Comparison of ENCODE assay signal across 1 cellular context in the genomic region with DNA sequence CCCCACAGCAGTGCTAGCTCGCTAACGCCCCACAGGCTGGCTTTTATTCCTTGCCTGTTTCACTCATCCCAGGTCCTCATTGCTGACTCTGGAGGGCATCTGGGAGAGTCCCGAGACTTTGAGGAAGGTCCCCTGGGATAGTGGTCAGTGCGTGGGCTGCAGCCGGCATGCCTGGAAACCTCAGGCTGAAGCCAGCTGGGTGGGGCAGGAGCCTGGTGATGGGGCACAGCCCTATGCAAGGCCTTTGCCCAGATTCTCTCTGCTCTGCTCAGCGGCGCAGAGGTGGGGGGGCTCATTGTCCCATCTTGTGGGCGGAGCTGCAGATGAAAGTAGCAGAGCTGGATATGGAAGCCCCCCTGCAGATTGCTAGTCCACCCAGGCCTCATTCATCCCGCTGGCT.
TF ChIP-seq lines count a peak whose summit lies in the region.

No MANE protein-coding gene starts in this region.

TF ChIP-seq in K562, 482 proteins besides CTCF, POLR2A, EP300 and RAD21:
- TF ChIP-seq POLR2G (IDR thresholded peaks at IDR 0.05; ENCODE audit: low read depth, low read length) (0 out of 2 replicates have a peak, but pooled peaks have one; percentile 19), KDM2B (CRISPR knock-in tag; IDR thresholded peaks at IDR 0.05) (no peak), ZNF830 (CRISPR knock-in tag; IDR thresholded peaks at IDR 0.05) (no peak)
- TF ChIP-seq, protein P1, sequence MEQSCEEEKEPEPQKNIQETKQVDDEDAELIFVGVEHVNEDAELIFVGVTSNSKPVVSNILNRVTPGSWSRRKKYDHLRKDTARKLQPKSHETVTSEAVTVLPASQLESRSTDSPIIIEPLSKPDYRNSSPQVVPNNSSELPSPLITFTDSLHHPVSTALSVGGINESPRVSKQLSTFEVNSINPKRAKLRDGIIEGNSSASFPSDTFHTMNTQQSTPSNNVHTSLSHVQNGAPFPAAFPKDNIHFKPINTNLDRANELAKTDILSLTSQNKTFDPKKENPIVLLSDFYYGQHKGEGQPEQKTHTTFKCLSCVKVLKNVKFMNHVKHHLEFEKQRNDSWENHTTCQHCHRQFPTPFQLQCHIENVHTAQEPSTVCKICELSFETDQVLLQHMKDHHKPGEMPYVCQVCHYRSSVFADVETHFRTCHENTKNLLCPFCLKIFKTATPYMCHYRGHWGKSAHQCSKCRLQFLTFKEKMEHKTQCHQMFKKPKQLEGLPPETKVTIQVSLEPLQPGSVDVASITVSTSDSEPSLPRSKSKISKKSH (CRISPR knock-in tag; IDR thresholded peaks at IDR 0.05): no peak
- TF ChIP-seq, protein P2, sequence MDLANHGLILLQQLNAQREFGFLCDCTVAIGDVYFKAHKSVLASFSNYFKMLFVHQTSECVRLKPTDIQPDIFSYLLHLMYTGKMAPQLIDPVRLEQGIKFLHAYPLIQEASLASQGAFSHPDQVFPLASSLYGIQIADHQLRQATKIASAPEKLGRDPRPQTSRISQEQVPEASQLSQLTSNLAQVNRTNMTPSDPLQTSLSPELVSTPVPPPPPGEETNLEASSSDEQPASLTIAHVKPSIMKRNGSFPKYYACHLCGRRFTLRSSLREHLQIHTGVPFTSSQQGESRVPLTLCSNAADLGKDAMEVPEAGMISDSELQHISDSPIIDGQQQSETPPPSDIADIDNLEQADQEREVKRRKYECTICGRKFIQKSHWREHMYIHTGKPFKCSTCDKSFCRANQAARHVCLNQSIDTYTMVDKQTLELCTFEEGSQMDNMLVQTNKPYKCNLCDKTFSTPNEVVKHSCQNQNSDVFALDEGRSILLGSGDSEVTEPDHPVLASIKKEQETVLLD (IDR thresholded peaks at IDR 0.05): no peak
TF ChIP-seq in K562: peak in this region for 1.
